In the genomic region with DNA sequence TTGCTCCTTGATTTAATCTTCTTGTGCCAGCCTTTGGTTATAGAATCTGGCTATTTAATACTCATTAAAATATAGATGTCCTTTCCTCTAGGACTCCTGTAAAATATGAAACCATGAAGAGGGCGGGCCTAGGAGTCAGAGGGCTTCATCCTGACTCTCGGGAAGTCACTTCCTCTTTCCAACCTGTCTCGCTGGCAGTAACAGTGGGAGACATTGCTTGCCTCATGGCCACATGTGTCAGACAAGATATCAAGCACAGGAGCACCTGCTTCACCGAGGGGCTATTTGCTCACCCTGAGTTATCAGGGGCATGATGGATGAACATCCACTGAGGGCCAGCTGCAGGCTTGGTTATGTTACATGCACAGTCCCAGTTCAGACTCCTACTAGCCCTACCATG, we compare ENCODE assay signal across 16 cellular contexts.
"Had no signal": no experiment of that assay in that cellular context is flagged by ENCODE, and none has a peak within 500 bp of the region (broad histone marks: within the 10 kb centered on the region; RNA-seq: fewer than 3 reads in every experiment).

No MANE protein-coding gene starts in this region.

- H3K27me3 ChIP-seq: brain microvascular endothelial cell had no signal

- H3K4me1 Mint-ChIP-seq: activated naive CD8-positive, alpha-beta T cell treated with anti-CD3 and anti-CD28 coated beads, Interleukin-2, amount 10 ng/mL, durations not matched to agents 7 days and 5 days; central memory CD8-positive, alpha-beta T cell; naive B cell had no signal

- H3K9me3 Mint-ChIP-seq: activated naive CD8-positive, alpha-beta T cell treated with anti-CD3 and anti-CD28 coated beads, Interleukin-2, amount 10 ng/mL, durations not matched to agents 7 days and 5 days; activated T-helper 1 cell treated with anti-CD3 and anti-CD28 coated beads, Interleukin-12 subunit alpha, Interleukin-12 subunit beta, Interleukin-2, Interleukin-4 antibody, amounts not matched to agents 30 ng/mL and 10 ng/mL and 1 ng/mL, durations not matched to agents 14 hours and 24 hours and 36 hours; central memory CD8-positive, alpha-beta T cell; naive B cell; stimulated activated memory B cell treated with anti-CD40 and anti-IgM and Interleukin-4, amounts not matched to agents 10 μg/mL and 1 μg/mL and 100 μg/mL, for 72 hours had no signal

- H3K36me3 ChIP-seq: brain microvascular endothelial cell, left ventricle myocardium inferior had no signal

- H3K4me1 ChIP-seq: left ventricle myocardium inferior had no signal

- DNase-seq: activated CD4-positive, alpha-beta T cell treated with anti-CD3 and anti-CD28 coated beads, Interleukin-2, amount 50 U/mL, for 1 hour; activated naive CD4-positive, alpha-beta T cell; activated naive CD8-positive, alpha-beta T cell treated with anti-CD3 and anti-CD28 coated beads, Interleukin-2, amount 10 ng/mL, durations not matched to agents 7 days and 5 days; brain microvascular endothelial cell; cortex of kidney; effector CD8-positive, alpha-beta T cell; foreskin fibroblast; glutamatergic neuron; left ventricle myocardium inferior; naive B cell; retina; stimulated activated CD4-positive, alpha-beta T cell treated with anti-CD3 and anti-CD28 coated beads, Interleukin-2, amount 100 ng/mL, for 48 hours had no signal

- H3K9me3 ChIP-seq: left ventricle myocardium inferior had no signal

- H3K4me3 ChIP-seq: left ventricle myocardium inferior had no signal

- H3K27ac Mint-ChIP-seq: activated naive CD8-positive, alpha-beta T cell treated with anti-CD3 and anti-CD28 coated beads, Interleukin-2, amount 10 ng/mL, durations not matched to agents 7 days and 5 days; activated T-helper 1 cell treated with anti-CD3 and anti-CD28 coated beads, Interleukin-12 subunit alpha, Interleukin-12 subunit beta, Interleukin-2, Interleukin-4 antibody, amounts not matched to agents 30 ng/mL and 10 ng/mL and 1 ng/mL, durations not matched to agents 14 hours and 24 hours and 36 hours; stimulated activated memory B cell treated with anti-CD40 and anti-IgM and Interleukin-4, amounts not matched to agents 10 μg/mL and 1 μg/mL and 100 μg/mL, for 72 hours had no signal

- ATAC-seq: activated CD4-positive, CD25-positive, alpha-beta regulatory T cell treated with anti-CD3 and anti-CD28 coated beads, Interleukin-2, amount 50 U/mL, for 24 hours; stimulated activated memory B cell treated with anti-CD40 and anti-IgM and Interleukin-4, amounts not matched to agents 10 μg/mL and 1 μg/mL and 100 μg/mL, for 72 hours had no signal

- H3K27ac ChIP-seq: brain microvascular endothelial cell, left ventricle myocardium inferior had no signal

- H3K27me3 Mint-ChIP-seq: central memory CD8-positive, alpha-beta T cell had no signal

- H3K36me3 Mint-ChIP-seq: activated naive CD8-positive, alpha-beta T cell treated with anti-CD3 and anti-CD28 coated beads, Interleukin-2, amount 10 ng/mL, durations not matched to agents 7 days and 5 days; naive B cell; stimulated activated memory B cell treated with anti-CD40 and anti-IgM and Interleukin-4, amounts not matched to agents 10 μg/mL and 1 μg/mL and 100 μg/mL, for 72 hours had no signal

- H3K4me3 Mint-ChIP-seq: activated naive CD8-positive, alpha-beta T cell treated with anti-CD3 and anti-CD28 coated beads, Interleukin-2, amount 10 ng/mL, durations not matched to agents 7 days and 5 days; activated T-helper 1 cell treated with anti-CD3 and anti-CD28 coated beads, Interleukin-12 subunit alpha, Interleukin-12 subunit beta, Interleukin-2, Interleukin-4 antibody, amounts not matched to agents 30 ng/mL and 10 ng/mL and 1 ng/mL, durations not matched to agents 14 hours and 24 hours and 36 hours; central memory CD8-positive, alpha-beta T cell; stimulated activated memory B cell treated with anti-CD40 and anti-IgM and Interleukin-4, amounts not matched to agents 10 μg/mL and 1 μg/mL and 100 μg/mL, for 72 hours had no signal
